Comparison of ENCODE assay signal across 22 cellular contexts in genomic region chr1:213678753-213679152, GRCh38.
DNase-seq lines count a peak whose midpoint lies in the region; ATAC-seq and TF ChIP-seq lines count a peak whose summit lies in the region.
"Had no signal": no experiment of that assay in that cellular context is flagged by ENCODE, and none has a peak within 500 bp of the region (broad histone marks: within the 10 kb centered on the region; RNA-seq: fewer than 3 reads in every experiment).

No MANE protein-coding gene starts in this region.

- peaks cover 0 to 20% (median 8%) of the 10 kb centered on the region in 10 experiments; a peak in 10 of 20 replicates for H3K4me1 ChIP-seq in BLaER1 treated with 17β-estradiol and CSF1 and Interleukin-3, amounts not matched to agents 10 nM and 100 nM
- H3K4me1 ChIP-seq in esophagus muscularis mucosa (no peaks in the 10 kb centered on the region), liver (ENCODE audit: control insufficient read depth in 4 of 4, insufficient read depth in 4 of 4, low read length in 3 of 4) (peaks cover 2 to 18% (median 13%) of the 10 kb centered on the region in 4 donors), psoas muscle (no peaks in the 10 kb centered on the region)
- H3K4me1 ChIP-seq: A549, BE2C had no signal

- no peak for TF ChIP-seq EP300 in esophagus muscularis mucosa (IDR thresholded peaks at IDR 0.05)

- H4K20me1 ChIP-seq in BLaER1 treated with 17β-estradiol and CSF1 and Interleukin-3, amounts not matched to agents 10 nM and 100 nM: no peaks in the 10 kb centered on the region

- TF ChIP-seq CTCF in esophagus muscularis mucosa (IDR thresholded peaks at IDR 0.05) (no peak), liver (IDR thresholded peaks at IDR 0.05; ENCODE audit: low read depth, low read length, missing input control) (no peak), psoas muscle (IDR thresholded peaks at IDR 0.05) (no peak)

- H3K36me3 ChIP-seq in BLaER1 treated with 17β-estradiol and CSF1 and Interleukin-3, amounts not matched to agents 10 nM and 100 nM: no peaks in the 10 kb centered on the region
- H3K36me3 ChIP-seq in esophagus muscularis mucosa (no peaks in the 10 kb centered on the region), liver (ENCODE audit: control insufficient read depth in 4 of 4, insufficient read depth in 3 of 4, low read depth in 1 of 4, low read length in 3 of 4) (no peaks in the 10 kb centered on the region), psoas muscle (ENCODE audit: insufficient read depth in 1 of 2, low read depth in 1 of 2) (no peaks in the 10 kb centered on the region)
- H3K36me3 ChIP-seq: BE2C had no signal

- no peak overlapping the region for H3K27ac ChIP-seq in BLaER1 treated with 17β-estradiol and CSF1 and Interleukin-3, amounts not matched to agents 10 nM and 100 nM
- no peak overlapping the region for H3K27ac ChIP-seq in esophagus muscularis mucosa (replicated peaks in 1 of 4)
- H3K27ac ChIP-seq in liver (ENCODE audit: low read depth in 1 of 2, low read length in 2 of 2): peak overlapping the region; percentile 59 to 77
- H3K27ac ChIP-seq in psoas muscle: no peak overlapping the region
- H3K27ac ChIP-seq: A549, C4-2B had no signal

- ATAC-seq in Right ventricle myocardium superior (ENCODE audit: poor library complexity): no peak
- no peak for ATAC-seq in psoas muscle
- ATAC-seq: A549; CD8-positive, alpha-beta T cell; GM12878; GM23338; HCT116 had no signal

- no peak for TF ChIP-seq RAD21 in liver (IDR thresholded peaks at IDR 0.05)

- H3K9ac ChIP-seq in BLaER1 treated with 17β-estradiol and CSF1 and Interleukin-3, amounts not matched to agents 10 nM and 100 nM: no peak overlapping the region
- H3K9ac ChIP-seq in liver (ENCODE audit: low read depth in 1 of 2, low read length in 2 of 2): peak overlapping the region in 1 of 2 donors; percentile 73

- intact Hi-C loops in esophagus muscularis mucosa (cut with DNase I): no loop called here
- intact Hi-C loops in Right ventricle myocardium superior (cut with DNase I): no loop called here
- intact Hi-C loops in psoas muscle (cut with DNase I): no loop called here

- no peak overlapping the region for H3K4me3 ChIP-seq in BLaER1 treated with 17β-estradiol and CSF1 and Interleukin-3, amounts not matched to agents 10 nM and 100 nM
- H3K4me3 ChIP-seq in esophagus muscularis mucosa: no peak overlapping the region
- H3K4me3 ChIP-seq in liver (ENCODE audit: low read depth in 1 of 3, low read length in 3 of 3): no peak overlapping the region
- no peak overlapping the region for H3K4me3 ChIP-seq in psoas muscle
- H3K4me3 ChIP-seq: A549, GM12878, GM23338 had no signal

- H3K27me3 ChIP-seq in BLaER1 treated with 17β-estradiol and CSF1 and Interleukin-3, amounts not matched to agents 10 nM and 100 nM: 0 out of 22 replicates have a peak, but pooled peaks cover 0 to 9% (median 0%) of the 10 kb centered on the region in 11 experiments
- H3K27me3 ChIP-seq in esophagus muscularis mucosa (peaks cover 0 to 7% (median 0%) of the 10 kb centered on the region in 4 donors), liver (ENCODE audit: control insufficient read depth in 4 of 4, insufficient read depth in 4 of 4, low read length in 3 of 4) (no peaks in the 10 kb centered on the region), psoas muscle (ENCODE audit: insufficient read depth in 3 of 3, low read length in 2 of 3) (no peaks in the 10 kb centered on the region)
- H3K27me3 ChIP-seq: BE2C had no signal

- H3K9me3 ChIP-seq in BLaER1 treated with 17β-estradiol and CSF1 and Interleukin-3, amounts not matched to agents 10 nM and 100 nM (replicated peaks in 1 of 11): peaks cover 0 to 15% (median 9%) of the 10 kb centered on the region in 11 experiments; a peak in 11 of 22 replicates
- no peaks in the 10 kb centered on the region for H3K9me3 ChIP-seq in esophagus muscularis mucosa
- H3K9me3 ChIP-seq in liver (ENCODE audit: control insufficient read depth in 4 of 4, low read length in 3 of 4): no peaks in the 10 kb centered on the region
- no peaks in the 10 kb centered on the region for H3K9me3 ChIP-seq in psoas muscle
- H3K9me3 ChIP-seq: A549, BE2C had no signal

- 75% methylated on average over 3 of the region's 3 CpGs for WGBS in esophagus muscularis mucosa
- 55% methylated on average over 3 of the region's 3 CpGs for WGBS in liver
- 74 to 87% (median 76%) methylated on average over 3 of the region's 3 CpGs for WGBS in psoas muscle, 3 donors

- peak overlapping the region in 7 of 11 experiments; percentile 2 to 60 (median 43); a peak in 9 of 22 replicates for H3K4me2 ChIP-seq in BLaER1 treated with 17β-estradiol and CSF1 and Interleukin-3, amounts not matched to agents 10 nM and 100 nM
- H3K4me2 ChIP-seq: A549, GM23338 had no signal

- no peak for TF ChIP-seq POLR2A in esophagus muscularis mucosa (IDR thresholded peaks at IDR 0.05; ENCODE audit: low read depth)

- DNase-seq in esophagus muscularis mucosa (ENCODE audit: extremely low spot score) (peak; percentile 66), HK-2 (ENCODE audit: unreplicated experiment) (no peak), Right ventricle myocardium superior (no peak), psoas muscle (no peak)
- DNase-seq: 8988T; ACHN; BE2C; Caco-2; CD4-positive, CD25-positive, alpha-beta regulatory T cell; CD8-positive, alpha-beta T cell; DMS 273 treated with DMSO at 0.1 percent for 48 hours; DMS79; EL; GDM1; H9 had no signal

TF ChIP-seq in liver, 16 proteins besides CTCF, POLR2A, EP300 and RAD21:
- TF ChIP-seq NR2F2 (IDR thresholded peaks at IDR 0.05) (no peak), YY1 (IDR thresholded peaks at IDR 0.05) (no peak), EGR1 (IDR thresholded peaks at IDR 0.05; ENCODE audit: low read depth in 2 of 2) (no peak), TAF1 (conservative IDR thresholded peaks at IDR 0.05) (no peak), MAX (IDR thresholded peaks at IDR 0.05) (no peak), FOXA2 (IDR thresholded peaks at IDR 0.05) (no peak), REST (IDR thresholded peaks at IDR 0.05) (no peak), HNF4G (IDR thresholded peaks at IDR 0.05) (no peak), SP1 (IDR thresholded peaks at IDR 0.05) (no peak), RXRA (IDR thresholded peaks at IDR 0.05) (no peak), FOXA1 (IDR thresholded peaks at IDR 0.05) (no peak), GABPA (IDR thresholded peaks at IDR 0.05 in 1 of 2, conservative IDR thresholded peaks at IDR 0.05 in 1 of 2) (no peak), JUND (IDR thresholded peaks at IDR 0.05) (no peak), HNF4A (conservative IDR thresholded peaks at IDR 0.05) (no peak)
- TF ChIP-seq, protein P1, sequence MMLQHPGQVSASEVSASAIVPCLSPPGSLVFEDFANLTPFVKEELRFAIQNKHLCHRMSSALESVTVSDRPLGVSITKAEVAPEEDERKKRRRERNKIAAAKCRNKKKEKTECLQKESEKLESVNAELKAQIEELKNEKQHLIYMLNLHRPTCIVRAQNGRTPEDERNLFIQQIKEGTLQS (IDR thresholded peaks at IDR 0.05): no peak
- TF ChIP-seq, protein P2, sequence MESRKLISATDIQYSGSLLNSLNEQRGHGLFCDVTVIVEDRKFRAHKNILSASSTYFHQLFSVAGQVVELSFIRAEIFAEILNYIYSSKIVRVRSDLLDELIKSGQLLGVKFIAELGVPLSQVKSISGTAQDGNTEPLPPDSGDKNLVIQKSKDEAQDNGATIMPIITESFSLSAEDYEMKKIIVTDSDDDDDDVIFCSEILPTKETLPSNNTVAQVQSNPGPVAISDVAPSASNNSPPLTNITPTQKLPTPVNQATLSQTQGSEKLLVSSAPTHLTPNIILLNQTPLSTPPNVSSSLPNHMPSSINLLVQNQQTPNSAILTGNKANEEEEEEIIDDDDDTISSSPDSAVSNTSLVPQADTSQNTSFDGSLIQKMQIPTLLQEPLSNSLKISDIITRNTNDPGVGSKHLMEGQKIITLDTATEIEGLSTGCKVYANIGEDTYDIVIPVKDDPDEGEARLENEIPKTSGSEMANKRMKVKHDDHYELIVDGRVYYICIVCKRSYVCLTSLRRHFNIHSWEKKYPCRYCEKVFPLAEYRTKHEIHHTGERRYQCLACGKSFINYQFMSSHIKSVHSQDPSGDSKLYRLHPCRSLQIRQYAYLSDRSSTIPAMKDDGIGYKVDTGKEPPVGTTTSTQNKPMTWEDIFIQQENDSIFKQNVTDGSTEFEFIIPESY (IDR thresholded peaks at IDR 0.05): no peak

Comparison
In these comparisons a context has a peak if more than half of its experiments do, and no peak if none do; other contexts are left out.
1. H3K27ac ChIP-seq: peak in liver (2 of 2); none in BLaER1 treated with 17β-estradiol and CSF1 and Interleukin-3, amounts not matched to agents 10 nM and 100 nM (0 of 11), esophagus muscularis mucosa (0 of 4) and psoas muscle (single experiment).